Comparison of ENCODE assay signal across 1 cellular context in the genomic region with DNA sequence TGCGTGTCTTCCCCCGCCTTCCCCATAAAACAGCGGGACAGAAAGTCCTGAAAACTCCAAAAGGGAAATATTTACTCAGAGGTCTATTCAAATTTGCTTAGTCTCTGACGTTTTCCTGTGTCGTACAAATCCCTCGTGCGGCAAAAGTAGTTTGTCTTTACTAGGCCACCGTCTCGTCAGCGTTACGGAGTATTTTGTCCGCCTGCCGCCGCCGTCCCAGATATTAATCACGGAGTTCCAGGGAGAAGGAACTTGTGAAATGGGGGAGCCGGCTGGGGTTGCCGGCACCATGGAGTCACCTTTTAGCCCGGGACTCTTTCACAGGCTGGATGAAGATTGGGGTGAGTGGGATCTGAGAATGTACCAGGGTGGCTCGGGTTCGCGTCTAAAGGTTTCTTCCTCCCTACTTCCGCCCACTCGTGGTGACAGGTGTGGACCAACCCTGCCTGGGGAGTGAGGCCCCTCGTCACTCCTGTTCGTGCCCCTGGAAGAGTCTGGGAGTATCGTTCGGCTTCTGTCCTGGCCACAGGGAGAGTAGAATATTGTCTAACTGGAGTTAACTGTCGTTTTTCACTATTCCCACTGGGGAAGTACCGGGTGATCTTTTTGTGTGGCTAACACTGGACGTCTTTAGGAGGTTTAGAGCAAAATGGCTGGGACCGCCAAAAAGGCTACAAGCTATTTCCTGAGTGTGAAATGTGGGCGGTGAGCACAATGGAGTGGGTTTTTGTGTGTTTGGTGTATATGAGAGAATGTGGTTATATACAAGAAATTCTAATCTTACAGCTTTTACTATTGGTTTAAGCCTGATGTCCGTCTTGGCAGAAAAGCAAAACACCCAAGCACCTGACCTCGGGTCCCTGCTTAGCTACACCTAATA.
TF ChIP-seq lines count a peak whose summit lies in the region.

A gene with protein sequence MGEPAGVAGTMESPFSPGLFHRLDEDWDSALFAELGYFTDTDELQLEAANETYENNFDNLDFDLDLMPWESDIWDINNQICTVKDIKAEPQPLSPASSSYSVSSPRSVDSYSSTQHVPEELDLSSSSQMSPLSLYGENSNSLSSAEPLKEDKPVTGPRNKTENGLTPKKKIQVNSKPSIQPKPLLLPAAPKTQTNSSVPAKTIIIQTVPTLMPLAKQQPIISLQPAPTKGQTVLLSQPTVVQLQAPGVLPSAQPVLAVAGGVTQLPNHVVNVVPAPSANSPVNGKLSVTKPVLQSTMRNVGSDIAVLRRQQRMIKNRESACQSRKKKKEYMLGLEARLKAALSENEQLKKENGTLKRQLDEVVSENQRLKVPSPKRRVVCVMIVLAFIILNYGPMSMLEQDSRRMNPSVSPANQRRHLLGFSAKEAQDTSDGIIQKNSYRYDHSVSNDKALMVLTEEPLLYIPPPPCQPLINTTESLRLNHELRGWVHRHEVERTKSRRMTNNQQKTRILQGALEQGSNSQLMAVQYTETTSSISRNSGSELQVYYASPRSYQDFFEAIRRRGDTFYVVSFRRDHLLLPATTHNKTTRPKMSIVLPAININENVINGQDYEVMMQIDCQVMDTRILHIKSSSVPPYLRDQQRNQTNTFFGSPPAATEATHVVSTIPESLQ (plus strand): TSS at position 219 of the 880 bp plus-strand sequence. CDS start 41 bp downstream, at position 260.

TF ChIP-seq in A549, 52 proteins besides CTCF, POLR2A, EP300 and RAD21 (continued from another document):
- TF ChIP-seq, protein P1, sequence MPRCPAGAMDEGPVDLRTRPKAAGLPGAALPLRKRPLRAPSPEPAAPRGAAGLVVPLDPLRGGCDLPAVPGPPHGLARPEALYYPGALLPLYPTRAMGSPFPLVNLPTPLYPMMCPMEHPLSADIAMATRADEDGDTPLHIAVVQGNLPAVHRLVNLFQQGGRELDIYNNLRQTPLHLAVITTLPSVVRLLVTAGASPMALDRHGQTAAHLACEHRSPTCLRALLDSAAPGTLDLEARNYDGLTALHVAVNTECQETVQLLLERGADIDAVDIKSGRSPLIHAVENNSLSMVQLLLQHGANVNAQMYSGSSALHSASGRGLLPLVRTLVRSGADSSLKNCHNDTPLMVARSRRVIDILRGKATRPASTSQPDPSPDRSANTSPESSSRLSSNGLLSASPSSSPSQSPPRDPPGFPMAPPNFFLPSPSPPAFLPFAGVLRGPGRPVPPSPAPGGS (IDR thresholded peaks at IDR 0.05): 0 out of 3 replicates have a peak, but pooled peaks have one; percentile 61
- TF ChIP-seq SMC3 (IDR thresholded peaks at IDR 0.05): no peak
- no peak for TF ChIP-seq FOSL2 (IDR thresholded peaks at IDR 0.05)
- TF ChIP-seq FOSL2 (CRISPR knock-in tag; IDR thresholded peaks at IDR 0.05): peak; percentile 70
- no peak for TF ChIP-seq CBX2 (IDR thresholded peaks at IDR 0.05; ENCODE audit: borderline replicate concordance, low read depth)
- TF ChIP-seq TP53 (CRISPR knock-in tag; IDR thresholded peaks at IDR 0.05): no peak
- no peak for TF ChIP-seq ZNF302 (CRISPR knock-in tag; IDR thresholded peaks at IDR 0.05)
- TF ChIP-seq HDAC2 (IDR thresholded peaks at IDR 0.05): no peak
- no peak for TF ChIP-seq HOXB13 (CRISPR knock-in tag; IDR thresholded peaks at IDR 0.05; ENCODE audit: low read depth)
- no peak for TF ChIP-seq HOXA7 (CRISPR knock-in tag; IDR thresholded peaks at IDR 0.05)
- no peak for TF ChIP-seq TFCP2L1 (CRISPR knock-in tag; IDR thresholded peaks at IDR 0.05)
- TF ChIP-seq HEYL (CRISPR knock-in tag; IDR thresholded peaks at IDR 0.05): no peak
- TF ChIP-seq NR3C1 (IDR thresholded peaks at IDR 0.05): no peak
TF ChIP-seq in A549: peak in this region for 16.
